In the genomic region with DNA sequence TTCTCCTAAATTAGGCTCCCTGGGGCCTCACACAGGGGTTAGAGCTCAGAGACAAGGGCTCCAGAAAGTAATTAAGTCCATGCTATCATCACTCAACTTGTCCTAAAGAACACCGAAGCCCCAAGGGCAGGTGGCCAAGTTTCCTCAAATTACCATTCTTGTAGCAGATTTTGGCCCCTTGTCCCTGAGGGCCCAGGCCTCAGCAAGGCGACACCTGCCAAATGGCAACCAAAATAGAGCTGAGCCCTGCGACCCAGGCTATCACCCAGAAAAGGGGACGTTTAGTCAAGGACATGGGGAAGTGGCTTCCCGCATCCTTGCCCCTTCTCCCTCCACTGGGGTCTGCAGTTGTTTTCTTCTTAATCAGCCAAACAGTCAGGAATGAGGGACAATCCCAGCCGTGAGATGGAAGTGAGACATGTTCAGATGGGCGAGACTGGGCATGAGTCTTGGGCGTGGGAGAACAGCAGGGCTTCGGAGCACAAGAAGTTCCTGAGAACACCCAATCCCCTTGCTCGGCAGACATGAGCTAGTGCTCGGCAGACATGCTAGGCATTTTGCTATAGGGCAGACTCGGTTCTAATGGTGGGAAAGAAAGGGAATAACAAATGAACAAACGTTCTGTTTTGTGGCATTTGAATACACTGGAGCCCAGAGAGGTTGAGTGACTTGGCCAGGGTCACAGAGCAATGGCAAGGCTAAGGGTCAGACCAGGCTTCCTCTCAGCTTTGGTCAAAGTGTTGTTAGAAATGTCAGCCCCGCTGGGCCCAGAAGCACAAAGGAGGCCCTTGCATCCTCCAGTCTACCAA, we compare ENCODE assay signal across 10 cellular contexts. TPM values are rescaled to one million over a fixed set of nuclear protein-coding genes. Genes with fewer than 3 reads are reported as not detected.
"Had no signal": no experiment of that assay in that cellular context is flagged by ENCODE, and none has a peak within 500 bp of the region (broad histone marks: within the 10 kb centered on the region; RNA-seq: fewer than 3 reads in every experiment).

No MANE protein-coding gene starts in this region.

- H3K4me3 Mint-ChIP-seq: activated T-helper 1 cell treated with anti-CD3 and anti-CD28 coated beads, Interleukin-12 subunit alpha, Interleukin-12 subunit beta, Interleukin-2, Interleukin-4 antibody, amounts not matched to agents 30 ng/mL and 10 ng/mL and 1 ng/mL, durations not matched to agents 14 hours and 24 hours and 36 hours had no signal

- DNase-seq: activated CD4-positive, alpha-beta T cell treated with anti-CD3 and anti-CD28 coated beads, Interleukin-2, amount 50 U/mL, for 48 hours; activated CD4-positive, CD25-positive, alpha-beta regulatory T cell treated with anti-CD3 and anti-CD28 coated beads, Interleukin-2, amount 50 U/mL, for 72 hours; activated naive CD4-positive, alpha-beta T cell; hippocampal formation; stimulated activated CD4-positive, alpha-beta T cell treated with anti-CD3 and anti-CD28 coated beads, Interleukin-12 subunit alpha, Interleukin-12 subunit beta, amount 100 ng/mL, for 4 hours; stimulated activated naive CD4-positive, alpha-beta T cell; upper lobe of right lung had no signal

- H3K9me3 Mint-ChIP-seq: activated T-helper 1 cell treated with anti-CD3 and anti-CD28 coated beads, Interleukin-12 subunit alpha, Interleukin-12 subunit beta, Interleukin-2, Interleukin-4 antibody, amounts not matched to agents 30 ng/mL and 10 ng/mL and 1 ng/mL, durations not matched to agents 14 hours and 24 hours and 36 hours had no signal

- ATAC-seq: upper lobe of right lung had no signal

- H3K27ac Mint-ChIP-seq: activated T-helper 1 cell treated with anti-CD3 and anti-CD28 coated beads, Interleukin-12 subunit alpha, Interleukin-12 subunit beta, Interleukin-2, Interleukin-4 antibody, amounts not matched to agents 30 ng/mL and 10 ng/mL and 1 ng/mL, durations not matched to agents 14 hours and 24 hours and 36 hours had no signal

- H3K27ac ChIP-seq: ascending aorta, cardiac muscle cell, upper lobe of right lung had no signal

RNA-seq across cellular contexts. Expression of gene SSUH2, which starts 47.7 kb away (rescaled TPM):
- total RNA-seq: activated T-helper 1 cell treated with anti-CD3 and anti-CD28 coated beads, Interleukin-12 subunit alpha, Interleukin-12 subunit beta, Interleukin-2, Interleukin-4 antibody, amounts not matched to agents 30 ng/mL and 10 ng/mL and 1 ng/mL, durations not matched to agents 14 hours and 24 hours and 36 hours; ascending aorta; upper lobe of right lung had no signal
